ENCODE assay signal across 8 cellular contexts in genomic region chr11:118914178-118914918, GRCh38.
DNase-seq lines count a peak whose midpoint lies in the region; ATAC-seq and TF ChIP-seq lines count a peak whose summit lies in the region.

No MANE protein-coding gene starts in this region.

- H3K9me3 Mint-ChIP-seq in memory B cell: no peaks in the 10 kb centered on the region

- peak overlapping the region; percentile 94 for H3K27ac Mint-ChIP-seq in memory B cell

- no peaks in the 10 kb centered on the region for H3K36me3 Mint-ChIP-seq in memory B cell

- H3K4me3 Mint-ChIP-seq in memory B cell: peak overlapping the region; percentile 77

- no peaks in the 10 kb centered on the region for H3K27me3 Mint-ChIP-seq in memory B cell

- ATAC-seq in GM21786 (IDR thresholded peaks at IDR 0.05; ENCODE audit: unreplicated experiment) (peak; percentile 39), memory B cell (ENCODE audit: low read depth) (peak; percentile 55), HG02759 (IDR thresholded peaks at IDR 0.05; ENCODE audit: unreplicated experiment) (no peak), HG02588 (IDR thresholded peaks at IDR 0.05; ENCODE audit: unreplicated experiment) (no peak)

- TF ChIP-seq POLR2A in Raji (IDR thresholded peaks at IDR 0.05; ENCODE audit: insufficient read depth, low read depth, low read length): peak; percentile 38; the same call in 1 of the 2 replicates

- H3K4me1 Mint-ChIP-seq in memory B cell: peaks cover 67% of the 10 kb centered on the region

- peak; percentile 77 for DNase-seq in astrocyte of the hippocampus (ENCODE audit: low read depth, low spot score)
- no peak for DNase-seq in memory B cell (ENCODE audit: low spot score in 2 of 2)
- DNase-seq in superior temporal gyrus (ENCODE audit: extremely low spot score): peak; percentile 64
- DNase-seq in GOT3 (lab: John Stamatoyannopoulos, UW): no peak

Comparison
In these comparisons a context has a peak if more than half of its experiments do, and no peak if none do; other contexts are left out.
1. ATAC-seq: peak in GM21786 (single experiment) and memory B cell (single experiment); none in HG02759 (single experiment) and HG02588 (single experiment).
2. DNase-seq: peak in astrocyte of the hippocampus (single experiment) and superior temporal gyrus (single experiment); none in memory B cell (0 of 2) and GOT3 (single experiment).